In the genomic region with DNA sequence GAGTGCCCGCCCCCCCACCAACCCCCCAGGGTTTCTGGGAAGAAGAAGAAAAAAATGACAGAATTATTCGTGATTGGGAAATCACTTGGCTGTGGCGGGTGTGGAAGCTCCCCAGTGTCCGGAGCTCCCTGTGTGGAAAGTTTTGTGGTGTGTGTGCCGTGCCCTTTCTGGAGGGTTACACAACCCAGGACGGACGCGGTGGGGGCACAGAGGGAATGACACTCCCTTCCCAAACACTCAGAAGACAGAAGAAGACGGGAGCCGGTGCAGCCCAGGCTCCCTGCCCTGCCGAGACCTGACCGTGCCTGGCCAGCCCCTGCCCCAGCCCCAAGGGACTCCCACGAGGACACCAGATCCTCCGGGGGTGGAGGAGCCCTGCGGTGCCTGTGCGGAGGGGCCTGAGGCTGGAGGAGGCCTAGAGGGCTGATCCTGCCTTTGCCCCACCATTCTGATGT, we compare ENCODE assay signal across 10 cellular contexts. TPM values are rescaled to one million over a fixed set of nuclear protein-coding genes. Genes with fewer than 3 reads are reported as not detected.
DNase-seq lines count a peak whose midpoint lies in the region; ATAC-seq and TF ChIP-seq lines count a peak whose summit lies in the region.
"Had no signal": no experiment of that assay in that cellular context is flagged by ENCODE, and none has a peak within 500 bp of the region (broad histone marks: within the 10 kb centered on the region; RNA-seq: fewer than 3 reads in every experiment).

No MANE protein-coding gene starts in this region.

- H3K27me3 ChIP-seq in Peyer's patch (no peaks in the 10 kb centered on the region), Karpas-422 (ENCODE audit: low read length) (no peaks in the 10 kb centered on the region)

- peaks cover 5% of the 10 kb centered on the region for H3K9me3 Mint-ChIP-seq in osteocyte (ENCODE audit: unreplicated experiment)
- H3K9me3 Mint-ChIP-seq in activated naive CD4-positive, alpha-beta T cell treated with anti-CD3 and anti-CD28 coated beads, Interleukin-2, amount 50 U/mL, for 72 hours = peaks cover 9% of the 10 kb centered on the region in 2 donors
- H3K9me3 Mint-ChIP-seq: CD4-positive, alpha-beta T cell had no signal

- no peaks in the 10 kb centered on the region for H3K36me3 Mint-ChIP-seq in osteocyte (ENCODE audit: unreplicated experiment)
- peaks cover 7 to 9% of the 10 kb centered on the region in 2 donors for H3K36me3 Mint-ChIP-seq in activated naive CD4-positive, alpha-beta T cell treated with anti-CD3 and anti-CD28 coated beads, Interleukin-2, amount 50 U/mL, for 72 hours

- H3K4me2 ChIP-seq in Karpas-422 (ENCODE audit: low read depth, low read length, poor library complexity, severe bottlenecking) = no peak overlapping the region

- H3K27me3 Mint-ChIP-seq in osteocyte (ENCODE audit: unreplicated experiment) = no peaks in the 10 kb centered on the region

- H2AFZ ChIP-seq in Karpas-422 (ENCODE audit: low read length) = no peak overlapping the region

- peak overlapping the region; percentile 84 for H3K27ac Mint-ChIP-seq in osteocyte (ENCODE audit: unreplicated experiment)
- no peak overlapping the region for H3K27ac Mint-ChIP-seq in activated naive CD4-positive, alpha-beta T cell treated with anti-CD3 and anti-CD28 coated beads, Interleukin-2, amount 50 U/mL, for 72 hours
- H3K27ac Mint-ChIP-seq: CD4-positive, alpha-beta T cell had no signal

- H4K20me1 ChIP-seq in Karpas-422 (ENCODE audit: insufficient read depth, low read depth, low read length) = no peaks in the 10 kb centered on the region

- TF ChIP-seq POLR2A in Peyer's patch (IDR thresholded peaks at IDR 0.05) = no peak

- ATAC-seq in activated naive CD4-positive, alpha-beta T cell treated with anti-CD3 and anti-CD28 coated beads, Interleukin-2, amount 50 U/mL, for 72 hours = no peak

- no peaks in the 10 kb centered on the region for H3K9me2 ChIP-seq in Karpas-422 (replicated peaks; ENCODE audit: insufficient read depth, low read length)

- H3K4me1 ChIP-seq in Peyer's patch = no peaks in the 10 kb centered on the region
- H3K4me1 ChIP-seq in Karpas-422 (ENCODE audit: low read length) = no peaks in the 10 kb centered on the region

- peak overlapping the region in 2 of 4 donors; percentile 14 to 65 for H3K27ac ChIP-seq in Peyer's patch
- no peak overlapping the region for H3K27ac ChIP-seq in Karpas-422 (ENCODE audit: low read length)

- peak overlapping the region; percentile 51 for H3K4me3 Mint-ChIP-seq in osteocyte (ENCODE audit: unreplicated experiment)
- H3K4me3 Mint-ChIP-seq: CD4-positive, alpha-beta T cell had no signal

- H3K4me3 ChIP-seq in Peyer's patch (no peak overlapping the region), fibroblast of the aortic adventitia (ENCODE audit: low read depth, low read length) (no peak overlapping the region), Karpas-422 (ENCODE audit: low read length) (no peak overlapping the region)

- H3K4me1 Mint-ChIP-seq in osteocyte (ENCODE audit: unreplicated experiment) = peaks cover 36% of the 10 kb centered on the region

- DNase-seq in AG20443 (ENCODE audit: low spot score) (peak; percentile 93), Peyer's patch (peak in 2 of 3 donors; percentile 27 to 75), fibroblast of the aortic adventitia (ENCODE audit: low read depth) (peak; percentile 80), osteocyte (ENCODE audit: extremely low spot score, unreplicated experiment) (no peak), HT-29 (ENCODE audit: low spot score) (no peak), cerebellar nuclear complex (lab: John Stamatoyannopoulos, UW) (no peak), Karpas-422 (no peak)
- DNase-seq in activated naive CD4-positive, alpha-beta T cell treated with anti-CD3 and anti-CD28 coated beads, Interleukin-2, amount 50 U/mL, for 72 hours (ENCODE audit: low spot score in 2 of 2) = no peak
- DNase-seq: CD4-positive, alpha-beta T cell; RPMI8226 had no signal

- H3K9ac ChIP-seq in Karpas-422 (ENCODE audit: low read length) = no peak overlapping the region

- TF ChIP-seq CTCF in Peyer's patch (IDR thresholded peaks at IDR 0.05) (no peak), fibroblast of the aortic adventitia (IDR thresholded peaks at IDR 0.05; ENCODE audit: insufficient read depth, low read length) (no peak), osteocyte (IDR thresholded peaks at IDR 0.05) (no peak)

- H3K36me3 ChIP-seq in Peyer's patch = no peaks in the 10 kb centered on the region
- no peaks in the 10 kb centered on the region for H3K36me3 ChIP-seq in Karpas-422 (ENCODE audit: insufficient read depth, low read length)

- no peaks in the 10 kb centered on the region for H3K9me3 ChIP-seq in Peyer's patch
- H3K9me3 ChIP-seq in Karpas-422 (ENCODE audit: low read length) = no peaks in the 10 kb centered on the region

- no peaks in the 10 kb centered on the region for H3K79me2 ChIP-seq in Karpas-422 (ENCODE audit: low read length)

RNA-seq across cellular contexts. Expression of gene ADARB1, which starts 33.0 kb away (rescaled TPM):
- 10 to 100 TPM in 2 of 4 donors, 1 to 10 TPM in 2; 7.4 to 47.9 (median 10.0) TPM for total RNA-seq in Peyer's patch
- total RNA-seq in fibroblast of the aortic adventitia (ENCODE audit: low replicate concordance) = 2.1 and 7.0 TPM in 2 replicates
- 126 and 130 TPM in 2 replicates for total RNA-seq in osteocyte
- 3.3 and 5.0 TPM in 2 replicates for total RNA-seq in HT-29 (2014; rRNA removed; shearing (Covaris generic))
- 10 to 100 TPM; 24.4 to 37.4 TPM for total RNA-seq in activated naive CD4-positive, alpha-beta T cell treated with anti-CD3 and anti-CD28 coated beads, Interleukin-2, amount 50 U/mL, for 72 hours
- total RNA-seq in Karpas-422 (2014; rRNA removed; shearing (Covaris generic); ENCODE audit: low replicate concordance) = 1.4 and 2.0 TPM in 2 replicates

Comparison
In these comparisons a context has a peak if more than half of its experiments do, and no peak if none do; other contexts are left out.
1. DNase-seq: peak in AG20443 (single experiment), Peyer's patch (2 of 3) and fibroblast of the aortic adventitia (single experiment); none in osteocyte (single experiment), HT-29 (single experiment), activated naive CD4-positive, alpha-beta T cell treated with anti-CD3 and anti-CD28 coated beads, Interleukin-2, amount 50 U/mL, for 72 hours (0 of 2), cerebellar nuclear complex (0 of 2) and Karpas-422 (single experiment).